In genomic region chr9:126398403-126399058, GRCh38 we compare ENCODE assay signal across 9 cellular contexts.
A peak's percentile ranks its signal among the peaks of the same experiment; 100 is the strongest.
DNase-seq lines count a peak whose midpoint lies in the region; ATAC-seq, FAIRE-seq and TF ChIP-seq lines count a peak whose summit lies in the region.
"Had no signal": no experiment of that assay in that cellular context is flagged by ENCODE, and none has a peak within 500 bp of the region (broad histone marks: within the 10 kb centered on the region; RNA-seq: fewer than 3 reads in every experiment).

No MANE protein-coding gene starts in this region.

- TF ChIP-seq POLR2A in K562 (conservative IDR thresholded peaks at IDR 0.05), result no peak

- WGBS in K562 (ENCODE audit: insufficient coverage, low coverage, missing lambda C conversion rate), result 4% methylated on average over 23 of the region's 25 CpGs

- no peak overlapping the region for H2AFZ ChIP-seq in K562 (ENCODE audit: low read depth, low read length)

- TF ChIP-seq CTCF in K562 (IDR thresholded peaks at IDR 0.05 in 2 of 3, conservative IDR thresholded peaks at IDR 0.05 in 1 of 3; ENCODE audit: insufficient read depth in 2 of 3, low read depth in 1 of 3, low read length in 3 of 3), result peak; percentile 89 to 98 (median 92)

- in situ Hi-C loops in K562 (cut with MboI), result loop anchor here (10.0 kb wide), 1 partner anchor 994 kb away; no protein-coding TSS in a partner anchor

- H3K4me3 Mint-ChIP-seq in immature natural killer cell, result peak overlapping the region in 1 of 5 donors; percentile 45
- H3K4me3 Mint-ChIP-seq: activated naive CD4-positive, alpha-beta T cell treated with anti-CD3 and anti-CD28 coated beads, Interleukin-2, amount 50 U/mL, for 24 hours had no signal

- H3K27me3 ChIP-seq in K562 (ENCODE audit: control insufficient read depth in 2 of 2, insufficient read depth in 2 of 2, low read length in 2 of 2), result peaks cover 23 to 77% of the 10 kb centered on the region in 2 experiments; a peak in 4 of 5 replicates

- intact Hi-C loops in K562 (cut with micrococcal nuclease), result loop anchor here (5.0 kb wide), 2 partner anchors 96 to 991 kb away; no protein-coding TSS in a partner anchor

- peak; percentile 84 for FAIRE-seq in K562 (lab: Jason Lieb, UNC)

- H3K9ac ChIP-seq in K562 (ENCODE audit: insufficient read depth in 1 of 2, low read depth in 2 of 2, low read length in 2 of 2), result no peak overlapping the region; a peak in 1 of 4 replicates

- no peaks in the 10 kb centered on the region for H3K9me3 Mint-ChIP-seq in immature natural killer cell
- H3K9me3 Mint-ChIP-seq: activated naive CD4-positive, alpha-beta T cell treated with anti-CD3 and anti-CD28 coated beads, Interleukin-2, amount 50 U/mL, for 24 hours had no signal

- peak; percentile 54 for DNase-seq in EH (ENCODE audit: low read depth)
- DNase-seq in LoVo (ENCODE audit: low spot score), result peak; percentile 23
- DNase-seq in UCSD-AML1 (lab: John Stamatoyannopoulos, UW; ENCODE audit: unreplicated experiment), result peak; percentile 75
- DNase-seq in K562 (ENCODE audit: extremely low read depth in 1 of 4, low spot score in 3 of 4), result peak; percentile 72 to 83 (median 80)
- peak; percentile 64 to 72 (median 72) for DNase-seq in immature natural killer cell
- peak; percentile 54 to 65 for DNase-seq in stimulated activated CD4-positive, alpha-beta T cell treated with anti-CD3 and anti-CD28 coated beads, Interleukin-15, amount 100 ng/mL, for 1 hour (ENCODE audit: low read depth in 1 of 2, low spot score in 1 of 2)

- no TSS peak for BruUV-seq in K562 (replicated peaks; lab: Mats Ljungman, UMichigan)

- no peaks in the 10 kb centered on the region; the same call in 1 of the 2 replicates for H3K9me3 ChIP-seq in K562 (replicated peaks; ENCODE audit: control insufficient read depth, insufficient read depth, low read depth, low read length)

- H3K9me1 ChIP-seq in K562 (ENCODE audit: control insufficient read depth, insufficient read depth, low read length), result no peaks in the 10 kb centered on the region

- no peaks in the 10 kb centered on the region for H3K36me3 Mint-ChIP-seq in immature natural killer cell
- H3K36me3 Mint-ChIP-seq: activated naive CD4-positive, alpha-beta T cell treated with anti-CD3 and anti-CD28 coated beads, Interleukin-2, amount 50 U/mL, for 24 hours had no signal

- no peak for TF ChIP-seq EP300 in K562 (IDR thresholded peaks at IDR 0.05; ENCODE audit: low read length)

- peaks cover 30% of the 10 kb centered on the region for H4K20me1 ChIP-seq in K562 (replicated peaks; ENCODE audit: control insufficient read depth, insufficient read depth, low read length)

- H3K79me2 ChIP-seq in K562 (ENCODE audit: control insufficient read depth, insufficient read depth, low read length), result no peaks in the 10 kb centered on the region

- no peak overlapping the region for H3K4me3 ChIP-seq in K562

- peaks cover 17 to 22% of the 10 kb centered on the region in 2 donors for H3K4me1 Mint-ChIP-seq in immature natural killer cell

- H3K27me3 Mint-ChIP-seq in immature natural killer cell (ENCODE audit: low read depth in 3 of 3), result peaks cover 0 to 3% (median 0%) of the 10 kb centered on the region in 3 donors
- H3K27me3 Mint-ChIP-seq: activated naive CD4-positive, alpha-beta T cell treated with anti-CD3 and anti-CD28 coated beads, Interleukin-2, amount 50 U/mL, for 24 hours had no signal

- H3K36me3 ChIP-seq in K562 (ENCODE audit: control insufficient read depth, insufficient read depth, low read length), result no peaks in the 10 kb centered on the region

- H3K4me2 ChIP-seq in K562 (ENCODE audit: insufficient read depth, low read length), result no peak overlapping the region

- peak overlapping the region in 3 of 6 donors; percentile 11 to 81 (median 56) for H3K27ac Mint-ChIP-seq in immature natural killer cell
- H3K27ac Mint-ChIP-seq: activated naive CD4-positive, alpha-beta T cell treated with anti-CD3 and anti-CD28 coated beads, Interleukin-2, amount 50 U/mL, for 24 hours had no signal

- POLR2A ChIA-PET in K562 (lab: Yijun Ruan, JAX), result interaction anchor here (0.7 to 1.1 kb wide), 2 partner anchors 11 to 92 kb away, joined by 3 to 4 read pairs; no protein-coding TSS in a partner anchor

- H3K4me1 ChIP-seq in K562 (replicated peaks in 1 of 2; ENCODE audit: control insufficient read depth in 2 of 2, insufficient read depth in 2 of 2, low read length in 2 of 2), result peaks cover 0 to 6% of the 10 kb centered on the region in 2 experiments; a peak in 1 of 5 replicates

- CTCF ChIA-PET in K562 (lab: Yijun Ruan, JAX; ENCODE audit: low intra/inter-chr PET ratio), result interaction anchor here (0.8 kb wide), 1 partner anchor 990 kb away, joined by 5 read pairs; no protein-coding TSS in a partner anchor

- ATAC-seq in K562, result peak; percentile 98
- ATAC-seq in GM21526 (IDR thresholded peaks at IDR 0.05; ENCODE audit: low FRiP score, unreplicated experiment), result no peak
- no peak for ATAC-seq in HG02571 (IDR thresholded peaks at IDR 0.05; ENCODE audit: unreplicated experiment)

- TF ChIP-seq RAD21 in K562 (CRISPR knock-in tag; conservative IDR thresholded peaks at IDR 0.05 in 1 of 2, IDR thresholded peaks at IDR 0.05 in 1 of 2), result peak; percentile 77 to 90

- no peak overlapping the region for H3K27ac ChIP-seq in K562 (ENCODE audit: extremely low read depth, low read depth, low read length)

TF ChIP-seq in K562, 482 proteins besides CTCF, POLR2A, EP300 and RAD21 (continues in another document):
- TF ChIP-seq HNRNPLL (IDR thresholded peaks at IDR 0.05; ENCODE audit: low read depth, low read length, poor library complexity, severe bottlenecking) (no peak), TEAD4 (IDR thresholded peaks at IDR 0.05; ENCODE audit: low read length) (0 out of 2 replicates have a peak, but pooled peaks have one; percentile 22), TEAD4 (CRISPR knock-in tag; IDR thresholded peaks at IDR 0.05; ENCODE audit: borderline replicate concordance) (no peak), ZNF561 (CRISPR knock-in tag; conservative IDR thresholded peaks at IDR 0.05) (no peak), RBM14 (IDR thresholded peaks at IDR 0.05; ENCODE audit: borderline replicate concordance, insufficient read depth, low read depth, low read length) (no peak), POLR2G (IDR thresholded peaks at IDR 0.05; ENCODE audit: low read depth, low read length) (no peak), KAT8 (IDR thresholded peaks at IDR 0.05; ENCODE audit: low read depth) (no peak), FIP1L1 (IDR thresholded peaks at IDR 0.05; ENCODE audit: low read depth, low read length, poor library complexity, severe bottlenecking) (no peak), TEAD1 (CRISPR knock-in tag; IDR thresholded peaks at IDR 0.05) (peak in 1 of 2 experiments; percentile 75; a peak in 1 of 4 replicates), WHSC1 (IDR thresholded peaks at IDR 0.05; ENCODE audit: low read length) (no peak), RUNX1 (IDR thresholded peaks at IDR 0.05; ENCODE audit: low read depth) (no peak), ZMIZ1 (IDR thresholded peaks at IDR 0.05; ENCODE audit: low read depth in 2 of 2, low read length in 2 of 2) (no peak), ZNF699 (CRISPR knock-in tag; IDR thresholded peaks at IDR 0.05; ENCODE audit: insufficient replicate concordance) (no peak), ZNF764 (CRISPR knock-in tag; IDR thresholded peaks at IDR 0.05; ENCODE audit: low read depth) (no peak), ZFPM2 (CRISPR knock-in tag; IDR thresholded peaks at IDR 0.05) (no peak), TCF15 (CRISPR knock-in tag; IDR thresholded peaks at IDR 0.05) (no peak), RBM25 (IDR thresholded peaks at IDR 0.05; ENCODE audit: low read depth, low read length, severe bottlenecking) (no peak), LCOR (CRISPR knock-in tag; IDR thresholded peaks at IDR 0.05) (no peak)

Comparison
In these comparisons a context has a peak if more than half of its experiments do, and no peak if none do; other contexts are left out.
1. DNase-seq: peak in every context shown above with its lines; median percentile 80 in K562; 75 in UCSD-AML1; 72 in immature natural killer cell; 60 in stimulated activated CD4-positive, alpha-beta T cell treated with anti-CD3 and anti-CD28 coated beads, Interleukin-15, amount 100 ng/mL, for 1 hour; 54 in EH; 23 in LoVo.